ENCODE assay signal across 20 cellular contexts in the genomic region with DNA sequence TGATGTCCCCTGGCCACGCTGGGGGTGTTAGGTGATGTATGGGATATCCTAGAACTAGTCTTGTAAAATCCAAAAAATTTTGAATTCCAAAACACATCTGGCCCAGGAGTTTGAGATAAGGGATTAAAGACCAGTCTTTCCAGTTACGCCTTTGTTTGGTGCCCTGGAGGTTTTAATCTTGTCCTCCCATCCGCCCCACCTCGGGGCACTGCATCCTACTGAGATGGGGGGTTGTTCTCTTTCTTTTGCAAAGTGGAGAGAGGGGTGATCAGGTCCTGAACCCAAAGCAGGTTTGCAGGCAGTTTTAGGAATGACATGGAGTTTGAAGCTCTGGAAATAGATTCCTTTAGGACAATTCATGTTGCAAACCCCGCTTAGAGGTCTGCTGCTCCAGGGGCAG. TPM values are rescaled to one million over a fixed set of nuclear protein-coding genes. Genes with fewer than 3 reads are reported as not detected.
DNase-seq lines count a peak whose midpoint lies in the region; ATAC-seq and TF ChIP-seq lines count a peak whose summit lies in the region.
"Had no signal": no experiment of that assay in that cellular context is flagged by ENCODE, and none has a peak within 500 bp of the region (broad histone marks: within the 10 kb centered on the region; RNA-seq: fewer than 3 reads in every experiment).

No MANE protein-coding gene starts in this region.

- no peaks in the 10 kb centered on the region for H3K27me3 Mint-ChIP-seq in T-helper 1 cell treated with Interleukin-12 subunit alpha and Interleukin-12 subunit beta and Interleukin-4 antibody, amounts not matched to agents 30 μg/mL and 1 μg/mL, for 36 hours (ENCODE audit: low read depth)
- H3K27me3 Mint-ChIP-seq in WTC11 (ENCODE audit: low read depth): no peaks in the 10 kb centered on the region; the same call in 1 of the 2 replicates

- peak overlapping the region; percentile 88 for H3K4me3 Mint-ChIP-seq in T-helper 1 cell treated with Interleukin-12 subunit alpha and Interleukin-12 subunit beta and Interleukin-4 antibody, amounts not matched to agents 30 μg/mL and 1 μg/mL, for 36 hours
- peak overlapping the region; percentile 81 for H3K4me3 Mint-ChIP-seq in WTC11
- H3K4me3 Mint-ChIP-seq: CD14-positive monocyte had no signal

- H4K5ac ChIP-seq in mesendoderm (ENCODE audit: low read length): no peak overlapping the region

- H2BK120ac ChIP-seq in mesendoderm (ENCODE audit: low read depth, low read length): no peak overlapping the region

- POLR2A ChIA-PET in WTC11 (lab: Charles Lee): no interaction called here

- H3K9ac ChIP-seq in mesendoderm (ENCODE audit: low read length): no peak overlapping the region

- H3K23ac ChIP-seq in mesendoderm (ENCODE audit: low read length): no peak overlapping the region

- H2AK5ac ChIP-seq in mesendoderm (ENCODE audit: low read length): no peak overlapping the region

- no peaks in the 10 kb centered on the region for H3K79me1 ChIP-seq in mesendoderm (ENCODE audit: low read length)

- no peak for TF ChIP-seq CTCF in DOHH2 (IDR thresholded peaks at IDR 0.05; ENCODE audit: low read depth, low read length, poor library complexity, severe bottlenecking)
- no peak for TF ChIP-seq CTCF in WTC11 (IDR thresholded peaks at IDR 0.05)
- TF ChIP-seq CTCF in thyroid gland (IDR thresholded peaks at IDR 0.05): no peak

- ATAC-seq in WTC11: peak; percentile 8; the same call in 1 of the 2 replicates
- ATAC-seq: HepG2 had no signal

- no peak overlapping the region for H2BK5ac ChIP-seq in mesendoderm (ENCODE audit: low read length)

- CTCF ChIA-PET in WTC11 (lab: Charles Lee): interaction anchor here (0.6 to 1.2 kb wide), 2 partner anchors 9 to 50 kb away, joined by 3 to 5 read pairs; no protein-coding TSS in a partner anchor

- peaks cover 52% of the 10 kb centered on the region for H3K36me3 ChIP-seq in DOHH2 (ENCODE audit: control insufficient read depth, low read length)
- no peaks in the 10 kb centered on the region for H3K36me3 ChIP-seq in mesendoderm (ENCODE audit: control insufficient read depth, insufficient read depth, low read length)
- H3K36me3 ChIP-seq in thyroid gland: no peaks in the 10 kb centered on the region

- H4K8ac ChIP-seq in mesendoderm (ENCODE audit: low read depth, low read length): no peak overlapping the region

- peak overlapping the region; percentile 89 for H3K27ac Mint-ChIP-seq in T-helper 1 cell treated with Interleukin-12 subunit alpha and Interleukin-12 subunit beta and Interleukin-4 antibody, amounts not matched to agents 30 μg/mL and 1 μg/mL, for 36 hours
- peak overlapping the region; percentile 36; the same call in 1 of the 2 replicates for H3K27ac Mint-ChIP-seq in WTC11

- no peaks in the 10 kb centered on the region for H3K9me3 Mint-ChIP-seq in T-helper 1 cell treated with Interleukin-12 subunit alpha and Interleukin-12 subunit beta and Interleukin-4 antibody, amounts not matched to agents 30 μg/mL and 1 μg/mL, for 36 hours
- no peaks in the 10 kb centered on the region for H3K9me3 Mint-ChIP-seq in WTC11

- H3K4me3 ChIP-seq in DOHH2 (ENCODE audit: low read length) (no peak overlapping the region; the same call in 1 of the 2 replicates), mesendoderm (ENCODE audit: low read length) (no peak overlapping the region), thyroid gland (replicated peaks in 1 of 3) (no peak overlapping the region)
- H3K4me3 ChIP-seq: esophagus squamous epithelium, sigmoid colon had no signal

- no peaks in the 10 kb centered on the region for H3F3A ChIP-seq in DOHH2 (ENCODE audit: control insufficient read depth, insufficient read depth)

- H4K20me1 ChIP-seq in DOHH2 (ENCODE audit: control insufficient read depth, insufficient read depth, low read depth, low read length): no peaks in the 10 kb centered on the region

- no peaks in the 10 kb centered on the region for H3K9me2 ChIP-seq in DOHH2 (replicated peaks; ENCODE audit: control insufficient read depth, low read length)

- DNase-seq in T-helper 1 cell (no peak), WTC11 (ENCODE audit: low spot score) (no peak), mesendoderm (peak; percentile 10), thyroid gland (no peak), SKM-1 (lab: John Stamatoyannopoulos, UW; ENCODE audit: unreplicated experiment) (no peak), head of caudate nucleus (no peak)
- DNase-seq: activated CD4-positive, CD25-positive, alpha-beta regulatory T cell; dorsolateral prefrontal cortex; esophagus squamous epithelium; GM23248; kidney glomerular epithelial cell; midbrain; NCI-H2081 treated with DMSO at 0.1 percent for 48 hours; NCI-H69; sigmoid colon; stimulated activated CD4-positive, alpha-beta T cell treated with anti-CD3 and anti-CD28 coated beads, Interleukin-4, amount 100 ng/mL, for 24 hours had no signal

- no peak overlapping the region for H3K4ac ChIP-seq in mesendoderm (ENCODE audit: low read depth, low read length)

- intact Hi-C loops in thyroid gland (cut with DNase I): no loop called here
- intact Hi-C loops in head of caudate nucleus (cut with DNase I): no loop called here

- no peak overlapping the region for H2BK15ac ChIP-seq in mesendoderm (replicated peaks; ENCODE audit: low read depth)

- H3K27me3 ChIP-seq in DOHH2 (ENCODE audit: control insufficient read depth, low read length): no peaks in the 10 kb centered on the region
- no peaks in the 10 kb centered on the region for H3K27me3 ChIP-seq in mesendoderm (ENCODE audit: insufficient read depth, low read length, poor library complexity)
- no peaks in the 10 kb centered on the region for H3K27me3 ChIP-seq in thyroid gland
- H3K27me3 ChIP-seq: esophagus squamous epithelium, sigmoid colon had no signal

- H3K9me3 ChIP-seq in DOHH2 (ENCODE audit: control insufficient read depth, insufficient read depth, low read length) (no peaks in the 10 kb centered on the region), thyroid gland (no peaks in the 10 kb centered on the region)
- H3K9me3 ChIP-seq: esophagus squamous epithelium, sigmoid colon had no signal

- no peak overlapping the region for H3K27ac ChIP-seq in DOHH2 (ENCODE audit: low read depth, low read length)
- H3K27ac ChIP-seq in mesendoderm (ENCODE audit: low read depth, low read length): no peak overlapping the region
- no peak overlapping the region for H3K27ac ChIP-seq in thyroid gland
- H3K27ac ChIP-seq: esophagus squamous epithelium, GM23248, sigmoid colon had no signal

- no CpG with 5 or more reads among the region's 5 CpGs for WGBS in mesendoderm (ENCODE audit: extremely low coverage, insufficient coverage, low lambda C conversion rate)
- WGBS in thyroid gland, 2 donors: 83 to 100% methylated on average over 1 to 5 of the region's 5 CpGs

- H3K4me1 ChIP-seq in DOHH2 (ENCODE audit: control insufficient read depth, low read length) (peaks cover 22% of the 10 kb centered on the region), mesendoderm (ENCODE audit: control insufficient read depth, low read depth, low read length) (no peaks in the 10 kb centered on the region), thyroid gland (no peaks in the 10 kb centered on the region)

- H3K18ac ChIP-seq in mesendoderm (ENCODE audit: low read length): no peak overlapping the region

- H3K79me2 ChIP-seq in DOHH2 (ENCODE audit: control insufficient read depth, low read length) (peaks cover 64% of the 10 kb centered on the region), mesendoderm (ENCODE audit: control insufficient read depth, insufficient read depth, low read length) (no peaks in the 10 kb centered on the region)

- H3K4me1 Mint-ChIP-seq in T-helper 1 cell treated with Interleukin-12 subunit alpha and Interleukin-12 subunit beta and Interleukin-4 antibody, amounts not matched to agents 30 μg/mL and 1 μg/mL, for 36 hours (ENCODE audit: low read depth): peaks cover 23% of the 10 kb centered on the region
- H3K4me1 Mint-ChIP-seq in WTC11: peaks cover 35% of the 10 kb centered on the region

- TF ChIP-seq POLR2A in thyroid gland (IDR thresholded peaks at IDR 0.05): no peak

- peak overlapping the region; percentile 75; the same call in 1 of the 2 replicates for H3K4me2 ChIP-seq in DOHH2 (ENCODE audit: low read length)
- no peak overlapping the region for H3K4me2 ChIP-seq in mesendoderm (ENCODE audit: low read length)

- no peak overlapping the region for H3K56ac ChIP-seq in mesendoderm (ENCODE audit: low read length)

- peaks cover 20% of the 10 kb centered on the region for H3K36me3 Mint-ChIP-seq in T-helper 1 cell treated with Interleukin-12 subunit alpha and Interleukin-12 subunit beta and Interleukin-4 antibody, amounts not matched to agents 30 μg/mL and 1 μg/mL, for 36 hours (ENCODE audit: low read depth)
- peaks cover 29% of the 10 kb centered on the region for H3K36me3 Mint-ChIP-seq in WTC11

TF ChIP-seq in WTC11, 78 proteins besides CTCF, POLR2A, EP300 and RAD21 (continues in another document):
- TF ChIP-seq ETV6 (CRISPR knock-in tag; IDR thresholded peaks at IDR 0.05) (no peak), ZNF263 (CRISPR knock-in tag; IDR thresholded peaks at IDR 0.05; ENCODE audit: low read depth) (no peak), TCF7 (CRISPR knock-in tag; IDR thresholded peaks at IDR 0.05; ENCODE audit: low read depth) (no peak), NR2C2 (CRISPR knock-in tag; IDR thresholded peaks at IDR 0.05) (no peak), ZNF423 (CRISPR knock-in tag; IDR thresholded peaks at IDR 0.05) (no peak)
- TF ChIP-seq, protein P1, sequence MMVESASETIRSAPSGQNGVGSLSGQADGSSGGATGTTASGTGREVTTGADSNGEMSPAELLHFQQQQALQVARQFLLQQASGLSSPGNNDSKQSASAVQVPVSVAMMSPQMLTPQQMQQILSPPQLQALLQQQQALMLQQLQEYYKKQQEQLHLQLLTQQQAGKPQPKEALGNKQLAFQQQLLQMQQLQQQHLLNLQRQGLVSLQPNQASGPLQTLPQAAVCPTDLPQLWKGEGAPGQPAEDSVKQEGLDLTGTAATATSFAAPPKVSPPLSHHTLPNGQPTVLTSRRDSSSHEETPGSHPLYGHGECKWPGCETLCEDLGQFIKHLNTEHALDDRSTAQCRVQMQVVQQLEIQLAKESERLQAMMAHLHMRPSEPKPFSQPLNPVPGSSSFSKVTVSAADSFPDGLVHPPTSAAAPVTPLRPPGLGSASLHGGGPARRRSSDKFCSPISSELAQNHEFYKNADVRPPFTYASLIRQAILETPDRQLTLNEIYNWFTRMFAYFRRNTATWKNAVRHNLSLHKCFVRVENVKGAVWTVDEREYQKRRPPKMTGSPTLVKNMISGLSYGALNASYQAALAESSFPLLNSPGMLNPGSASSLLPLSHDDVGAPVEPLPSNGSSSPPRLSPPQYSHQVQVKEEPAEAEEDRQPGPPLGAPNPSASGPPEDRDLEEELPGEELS (CRISPR knock-in tag; IDR thresholded peaks at IDR 0.05): no peak

RNA-seq across cellular contexts. Expression of gene SUV39H1, which starts 1.8 kb away (rescaled TPM):
- total RNA-seq in WTC11 (2021) (14.2 to 16.5 TPM (median 16.4 TPM) in 3 replicates), thyroid gland (1 to 10 TPM; 2.7 to 8.6 (median 7.1) TPM)
- polyA plus RNA-seq in mesendoderm (2013, experiment 1 of 2): 9.0 TPM
- polyA plus RNA-seq in mesendoderm (2013, experiment 2 of 2): 8.4 TPM

RNA-seq across cellular contexts. Expression of gene WAS, which starts 14.7 kb away (rescaled TPM):
- total RNA-seq in WTC11 (2021) (0.79 to 1.6 TPM (median 0.96 TPM) in 3 replicates), thyroid gland (1 to 10 TPM; 1.4 to 4.8 (median 3.3) TPM)
- 0.14 TPM for polyA plus RNA-seq in mesendoderm (2013, experiment 1 of 2)
- 0.28 TPM for polyA plus RNA-seq in mesendoderm (2013, experiment 2 of 2)
- total RNA-seq: GM23248, HepG2 had no signal
- polyA plus RNA-seq: GM23248 had no signal
